Comparison of ENCODE assay signal across 1 cellular context in the genomic region with DNA sequence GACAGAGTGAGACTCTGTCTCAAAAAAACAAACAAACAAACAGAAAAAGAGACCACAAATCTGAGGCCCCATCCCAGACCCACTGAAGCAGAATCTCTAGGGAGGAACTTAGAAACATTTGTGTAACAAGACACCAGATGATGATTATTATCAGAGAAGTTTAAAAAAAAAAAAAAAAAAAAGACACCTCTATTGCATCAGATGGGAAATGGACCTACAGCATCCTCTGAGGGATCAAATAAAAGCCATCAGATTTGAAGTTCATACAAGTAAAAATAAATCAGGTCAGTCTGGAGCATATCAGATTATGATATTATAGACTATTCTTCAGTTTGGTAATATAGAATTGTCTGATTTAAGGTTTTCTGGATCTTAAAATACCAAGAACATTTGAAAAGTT.
A peak's percentile ranks its signal among the peaks of the same experiment; 100 is the strongest.
TF ChIP-seq lines count a peak whose summit lies in the region.

No MANE protein-coding gene starts in this region.

TF ChIP-seq in K562, 482 proteins besides CTCF, POLR2A, EP300 and RAD21 (continued from another document):
- TF ChIP-seq, protein P1, sequence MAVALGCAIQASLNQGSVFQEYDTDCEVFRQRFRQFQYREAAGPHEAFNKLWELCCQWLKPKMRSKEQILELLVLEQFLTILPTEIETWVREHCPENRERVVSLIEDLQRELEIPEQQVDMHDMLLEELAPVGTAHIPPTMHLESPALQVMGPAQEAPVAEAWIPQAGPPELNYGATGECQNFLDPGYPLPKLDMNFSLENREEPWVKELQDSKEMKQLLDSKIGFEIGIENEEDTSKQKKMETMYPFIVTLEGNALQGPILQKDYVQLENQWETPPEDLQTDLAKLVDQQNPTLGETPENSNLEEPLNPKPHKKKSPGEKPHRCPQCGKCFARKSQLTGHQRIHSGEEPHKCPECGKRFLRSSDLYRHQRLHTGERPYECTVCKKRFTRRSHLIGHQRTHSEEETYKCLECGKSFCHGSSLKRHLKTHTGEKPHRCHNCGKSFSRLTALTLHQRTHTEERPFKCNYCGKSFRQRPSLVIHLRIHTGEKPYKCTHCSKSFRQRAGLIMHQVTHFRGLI (CRISPR knock-in tag; IDR thresholded peaks at IDR 0.05), result no peak
- TF ChIP-seq, protein P2, sequence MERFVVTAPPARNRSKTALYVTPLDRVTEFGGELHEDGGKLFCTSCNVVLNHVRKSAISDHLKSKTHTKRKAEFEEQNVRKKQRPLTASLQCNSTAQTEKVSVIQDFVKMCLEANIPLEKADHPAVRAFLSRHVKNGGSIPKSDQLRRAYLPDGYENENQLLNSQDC (CRISPR knock-in tag; IDR thresholded peaks at IDR 0.05), result no peak
- TF ChIP-seq ZFP36 (IDR thresholded peaks at IDR 0.05; ENCODE audit: low read depth, low read length, partially characterized antibody), result no peak
- TF ChIP-seq FOXK2 (conservative IDR thresholded peaks at IDR 0.05 in 1 of 2, IDR thresholded peaks at IDR 0.05 in 1 of 2; ENCODE audit: low read depth in 2 of 2), result no peak
- TF ChIP-seq NBN (IDR thresholded peaks at IDR 0.05; ENCODE audit: low read depth), result no peak
- TF ChIP-seq ZNF644 (tag; IDR thresholded peaks at IDR 0.05; ENCODE audit: low read depth), result 0 out of 2 replicates have a peak, but pooled peaks have one; percentile 21
- TF ChIP-seq RHOXF2B (CRISPR knock-in tag; conservative IDR thresholded peaks at IDR 0.05), result no peak
- TF ChIP-seq, protein P3, sequence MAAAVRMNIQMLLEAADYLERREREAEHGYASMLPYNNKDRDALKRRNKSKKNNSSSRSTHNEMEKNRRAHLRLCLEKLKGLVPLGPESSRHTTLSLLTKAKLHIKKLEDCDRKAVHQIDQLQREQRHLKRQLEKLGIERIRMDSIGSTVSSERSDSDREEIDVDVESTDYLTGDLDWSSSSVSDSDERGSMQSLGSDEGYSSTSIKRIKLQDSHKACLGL (CRISPR knock-in tag; IDR thresholded peaks at IDR 0.05; ENCODE audit: borderline replicate concordance, poor library complexity, severe bottlenecking), result no peak
- TF ChIP-seq ESRRA (IDR thresholded peaks at IDR 0.05; ENCODE audit: borderline replicate concordance, low read depth), result no peak
- TF ChIP-seq, protein P4, sequence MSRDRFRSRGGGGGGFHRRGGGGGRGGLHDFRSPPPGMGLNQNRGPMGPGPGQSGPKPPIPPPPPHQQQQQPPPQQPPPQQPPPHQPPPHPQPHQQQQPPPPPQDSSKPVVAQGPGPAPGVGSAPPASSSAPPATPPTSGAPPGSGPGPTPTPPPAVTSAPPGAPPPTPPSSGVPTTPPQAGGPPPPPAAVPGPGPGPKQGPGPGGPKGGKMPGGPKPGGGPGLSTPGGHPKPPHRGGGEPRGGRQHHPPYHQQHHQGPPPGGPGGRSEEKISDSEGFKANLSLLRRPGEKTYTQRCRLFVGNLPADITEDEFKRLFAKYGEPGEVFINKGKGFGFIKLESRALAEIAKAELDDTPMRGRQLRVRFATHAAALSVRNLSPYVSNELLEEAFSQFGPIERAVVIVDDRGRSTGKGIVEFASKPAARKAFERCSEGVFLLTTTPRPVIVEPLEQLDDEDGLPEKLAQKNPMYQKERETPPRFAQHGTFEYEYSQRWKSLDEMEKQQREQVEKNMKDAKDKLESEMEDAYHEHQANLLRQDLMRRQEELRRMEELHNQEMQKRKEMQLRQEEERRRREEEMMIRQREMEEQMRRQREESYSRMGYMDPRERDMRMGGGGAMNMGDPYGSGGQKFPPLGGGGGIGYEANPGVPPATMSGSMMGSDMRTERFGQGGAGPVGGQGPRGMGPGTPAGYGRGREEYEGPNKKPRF (IDR thresholded peaks at IDR 0.05; ENCODE audit: low read depth, low read length), result no peak
- TF ChIP-seq ATF7 (IDR thresholded peaks at IDR 0.05), result no peak
- no peak for TF ChIP-seq MTA1 (IDR thresholded peaks at IDR 0.05; ENCODE audit: borderline replicate concordance)
- TF ChIP-seq ZNF133 (CRISPR knock-in tag; IDR thresholded peaks at IDR 0.05), result no peak
- TF ChIP-seq CEBPG (CRISPR knock-in tag; IDR thresholded peaks at IDR 0.05), result peak; percentile 60; the same call in 1 of the 2 replicates
- TF ChIP-seq CEBPG (tag; conservative IDR thresholded peaks at IDR 0.05 in 1 of 2, IDR thresholded peaks at IDR 0.05 in 1 of 2), result peak; percentile 89 to 91
- no peak for TF ChIP-seq ASH1L (IDR thresholded peaks at IDR 0.05; ENCODE audit: borderline replicate concordance, low read depth, partially characterized antibody)
- no peak for TF ChIP-seq RBM17 (IDR thresholded peaks at IDR 0.05; ENCODE audit: borderline replicate concordance, low read depth, low read length)
- no peak for TF ChIP-seq KDM1A (IDR thresholded peaks at IDR 0.05)
- TF ChIP-seq ZBTB7A (IDR thresholded peaks at IDR 0.05; ENCODE audit: borderline replicate concordance, control insufficient read depth, low read depth, low read length), result no peak
- TF ChIP-seq, protein P5, sequence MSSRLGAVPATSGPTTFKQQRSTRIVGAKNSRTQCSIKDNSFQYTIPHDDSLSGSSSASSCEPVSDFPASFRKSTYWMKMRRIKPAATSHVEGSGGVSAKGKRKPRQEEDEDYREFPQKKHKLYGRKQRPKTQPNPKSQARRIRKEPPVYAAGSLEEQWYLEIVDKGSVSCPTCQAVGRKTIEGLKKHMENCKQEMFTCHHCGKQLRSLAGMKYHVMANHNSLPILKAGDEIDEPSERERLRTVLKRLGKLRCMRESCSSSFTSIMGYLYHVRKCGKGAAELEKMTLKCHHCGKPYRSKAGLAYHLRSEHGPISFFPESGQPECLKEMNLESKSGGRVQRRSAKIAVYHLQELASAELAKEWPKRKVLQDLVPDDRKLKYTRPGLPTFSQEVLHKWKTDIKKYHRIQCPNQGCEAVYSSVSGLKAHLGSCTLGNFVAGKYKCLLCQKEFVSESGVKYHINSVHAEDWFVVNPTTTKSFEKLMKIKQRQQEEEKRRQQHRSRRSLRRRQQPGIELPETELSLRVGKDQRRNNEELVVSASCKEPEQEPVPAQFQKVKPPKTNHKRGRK (tag; IDR thresholded peaks at IDR 0.05), result no peak
- TF ChIP-seq PHF20 (IDR thresholded peaks at IDR 0.05; ENCODE audit: partially characterized antibody), result no peak
- no peak for TF ChIP-seq HNRNPUL1 (IDR thresholded peaks at IDR 0.05; ENCODE audit: low read length)
